ENCODE assay signal across 13 cellular contexts in the genomic region with DNA sequence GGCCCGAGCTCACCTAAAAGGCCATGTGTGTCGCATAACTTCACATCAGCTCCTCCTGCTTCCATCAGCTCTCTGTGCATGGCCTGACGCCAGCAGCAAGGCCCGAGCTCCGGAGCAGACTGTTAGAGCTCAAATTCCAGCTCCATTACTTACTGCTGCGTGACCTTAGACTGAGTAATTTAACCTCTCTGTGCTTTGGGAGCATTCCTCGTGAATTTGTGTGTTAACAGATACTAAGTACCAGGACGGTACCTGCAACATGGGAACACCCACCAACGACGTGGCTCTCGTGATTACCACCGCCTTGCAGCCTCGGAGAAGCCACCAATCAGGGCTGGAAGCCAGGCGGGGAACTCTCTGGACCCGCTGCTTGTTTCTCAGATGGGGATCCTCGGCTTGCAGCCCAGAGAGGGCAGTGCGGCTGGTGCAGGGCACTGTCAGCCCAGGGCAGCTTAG. TPM values are rescaled to one million over a fixed set of nuclear protein-coding genes. Genes with fewer than 3 reads are reported as not detected.
DNase-seq lines count a peak whose midpoint lies in the region; ATAC-seq, FAIRE-seq and TF ChIP-seq lines count a peak whose summit lies in the region.
"Had no signal": no experiment of that assay in that cellular context is flagged by ENCODE, and none has a peak within 500 bp of the region (broad histone marks: within the 10 kb centered on the region; RNA-seq: fewer than 3 reads in every experiment).

No MANE protein-coding gene starts in this region.

- no peaks in the 10 kb centered on the region for H3K9me3 Mint-ChIP-seq in H9

- H3K4me2 ChIP-seq in HepG2 (ENCODE audit: low read depth, low read length) (no peak overlapping the region), H9 (ENCODE audit: insufficient read depth, insufficient read length, low read length) (no peak overlapping the region)

- no peak overlapping the region for H3K14ac ChIP-seq in H9 (ENCODE audit: insufficient read depth, low read length)

- no peak overlapping the region for H3K56ac ChIP-seq in H9 (ENCODE audit: insufficient read length, low read depth, low read length)

- FAIRE-seq in HepG2 (lab: Jason Lieb, UNC) = no peak

- no TSS peak for BruUV-seq in HepG2 (replicated peaks; lab: Mats Ljungman, UMichigan)

- H3K36me3 ChIP-seq in HepG2 (replicated peaks in 1 of 2; ENCODE audit: control insufficient read depth in 1 of 2, insufficient read depth in 2 of 2, low read length in 2 of 2) (peaks cover 34 to 71% of the 10 kb centered on the region in 2 experiments), right lobe of liver (peaks cover 0 to 68% (median 16%) of the 10 kb centered on the region in 4 donors), tibial artery (peaks cover 61 to 84% (median 63%) of the 10 kb centered on the region in 3 donors)

- H3K4me1 ChIP-seq in HepG2 (ENCODE audit: insufficient read depth, low read length) = no peaks in the 10 kb centered on the region
- no peaks in the 10 kb centered on the region for H3K4me1 ChIP-seq in right lobe of liver
- H3K4me1 ChIP-seq in H9 (ENCODE audit: insufficient read depth, low read length) = no peaks in the 10 kb centered on the region
- peaks cover 0 to 17% (median 0%) of the 10 kb centered on the region in 4 donors for H3K4me1 ChIP-seq in tibial artery

- ATAC-seq in HepG2 (no peak), right lobe of liver (no peak)

- peaks cover 10% of the 10 kb centered on the region for H3K79me2 ChIP-seq in HepG2 (ENCODE audit: insufficient read depth, low read length)
- no peaks in the 10 kb centered on the region for H3K79me2 ChIP-seq in H9 (ENCODE audit: insufficient read depth, low read length)

- H3K23ac ChIP-seq in H9 (ENCODE audit: insufficient read length, low read depth, low read length) = no peak overlapping the region

- no peak overlapping the region for H3K9ac ChIP-seq in HepG2 (ENCODE audit: insufficient read depth, low read depth, low read length)
- H3K9ac ChIP-seq in H9 (ENCODE audit: extremely low read depth, insufficient read length, low read length) = no peak overlapping the region

- CTCF ChIA-PET in HepG2 (lab: Yijun Ruan, JAX; ENCODE audit: low intra/inter-chr PET ratio, low total read pairs) = no interaction called here

- H3K9me3 ChIP-seq in HepG2 (ENCODE audit: low read length) (no peaks in the 10 kb centered on the region), right lobe of liver (no peaks in the 10 kb centered on the region), H9 (ENCODE audit: control insufficient read depth, low read depth, low read length) (no peaks in the 10 kb centered on the region), tibial artery (no peaks in the 10 kb centered on the region)

- no peak overlapping the region for H3K4me3 Mint-ChIP-seq in H9

- H3K27me3 Mint-ChIP-seq in H9 (ENCODE audit: low read depth) = no peaks in the 10 kb centered on the region

- no peak overlapping the region for H4K5ac ChIP-seq in H9 (ENCODE audit: insufficient read length, low read depth, low read length)

- no peak overlapping the region for H4K8ac ChIP-seq in H9 (replicated peaks; ENCODE audit: insufficient read length, low read depth, low read length)

- H4K91ac ChIP-seq in H9 (ENCODE audit: insufficient read length, low read depth, low read length) = no peak overlapping the region

- TF ChIP-seq EP300 in HepG2 (IDR thresholded peaks at IDR 0.05; ENCODE audit: low read depth in 2 of 2, low read length in 2 of 2) (no peak), HepG2 (CRISPR knock-in tag; IDR thresholded peaks at IDR 0.05; ENCODE audit: borderline replicate concordance) (no peak)

- H2BK15ac ChIP-seq in H9 (ENCODE audit: low read depth, low read length) = no peak overlapping the region

- in situ Hi-C loops in HepG2 (cut with HindIII; ENCODE audit: extremely low pct_ligation_motif_present, low pct_unique_long_range_greater_than_20kb) = no loop called here

- H3K27ac ChIP-seq in HepG2 (ENCODE audit: extremely low read length, insufficient read depth, low read length) (no peak overlapping the region), right lobe of liver (no peak overlapping the region), H9 (ENCODE audit: insufficient read length, low read depth, low read length) (no peak overlapping the region), tibial artery (no peak overlapping the region)

- no peak overlapping the region for H3K4ac ChIP-seq in H9 (ENCODE audit: low read depth, low read length)

- H3K27me3 ChIP-seq in HepG2 (ENCODE audit: control insufficient read depth in 1 of 2, insufficient read depth in 2 of 2, low read length in 2 of 2) = no peaks in the 10 kb centered on the region
- no peaks in the 10 kb centered on the region for H3K27me3 ChIP-seq in right lobe of liver
- H3K27me3 ChIP-seq in H9 (ENCODE audit: insufficient read depth, low read length) = no peaks in the 10 kb centered on the region
- H3K27me3 ChIP-seq in tibial artery = no peaks in the 10 kb centered on the region

- no peaks in the 10 kb centered on the region for H3K23me2 ChIP-seq in H9 (ENCODE audit: insufficient read length, low read depth, low read length, poor library complexity, severe bottlenecking)

- no peak overlapping the region for H3T11ph ChIP-seq in H9 (ENCODE audit: low read length)

- H2AK5ac ChIP-seq in H9 (ENCODE audit: insufficient read length, low read length) = no peak overlapping the region

- no peak overlapping the region for H3K27ac Mint-ChIP-seq in H9

- H2BK120ac ChIP-seq in H9 (ENCODE audit: low read depth, low read length, poor library complexity, severe bottlenecking) = no peak overlapping the region

- TF ChIP-seq CTCF in HepG2 (CRISPR knock-in tag; IDR thresholded peaks at IDR 0.05) = no peak
- no peak for TF ChIP-seq CTCF in right lobe of liver (IDR thresholded peaks at IDR 0.05)
- no peak for TF ChIP-seq CTCF in cardiac fibroblast (IDR thresholded peaks at IDR 0.05; ENCODE audit: low read depth, low read length)
- no peak for TF ChIP-seq CTCF in H9 (conservative IDR thresholded peaks at IDR 0.05)
- TF ChIP-seq CTCF in tibial artery (IDR thresholded peaks at IDR 0.05) = no peak
- no peak for TF ChIP-seq CTCF in GM20000 (IDR thresholded peaks at IDR 0.05; ENCODE audit: extremely low read depth, missing control alignments)

- no peak overlapping the region for H3K18ac ChIP-seq in H9 (ENCODE audit: insufficient read length, low read depth, low read length)

- POLR2A ChIA-PET in HepG2 (lab: Yijun Ruan, JAX) = no interaction called here

- 86% methylated on average over 16 of the region's 17 CpGs for WGBS in HepG2 (ENCODE audit: low lambda C conversion rate)
- 54% methylated on average over 6 of the region's 17 CpGs for WGBS in right lobe of liver (ENCODE audit: insufficient coverage, low coverage, low lambda C conversion rate, missing lambda C conversion rate)
- WGBS in H9 (ENCODE audit: extremely low coverage, insufficient read length, low lambda C conversion rate) = no CpG with 5 or more reads among the region's 17 CpGs

- intact Hi-C loops in HepG2 (cut with micrococcal nuclease; ENCODE audit: unreplicated experiment) (no loop called here), right lobe of liver (cut with DNase I) (loop anchor here in 1 of 2 donors (10.0 kb wide), 1 partner anchor 52 kb away; no protein-coding TSS in a partner anchor), tibial artery (cut with DNase I; ENCODE audit: low total_unique reads) (no loop called here)

- no peak overlapping the region for H2BK12ac ChIP-seq in H9 (ENCODE audit: insufficient read length, low read depth, low read length)

- peaks cover 26 to 65% (median 49%) of the 10 kb centered on the region in 3 experiments; a peak in 6 of 7 replicates for H3K36me3 Mint-ChIP-seq in H9 (ENCODE audit: insufficient read depth in 1 of 3, low read depth in 3 of 3)

- no peak overlapping the region for H2BK5ac ChIP-seq in H9 (ENCODE audit: insufficient read length, low read length)

- no peaks in the 10 kb centered on the region for H3K4me1 Mint-ChIP-seq in H9

- H2AFZ ChIP-seq in HepG2 (ENCODE audit: low read length) (no peak overlapping the region), H9 (ENCODE audit: low read length) (no peak overlapping the region)

- no peak for TF ChIP-seq POLR2A in HepG2 (IDR thresholded peaks at IDR 0.05; ENCODE audit: insufficient read depth in 1 of 2, low read depth in 2 of 2, low read length in 2 of 2)
- no peak for TF ChIP-seq POLR2A in right lobe of liver (IDR thresholded peaks at IDR 0.05)

- H4K20me1 ChIP-seq in HepG2 (ENCODE audit: insufficient read depth, low read length) (no peaks in the 10 kb centered on the region; the same call in 1 of the 2 replicates), H9 (ENCODE audit: control insufficient read depth, insufficient read depth, insufficient read length) (no peaks in the 10 kb centered on the region)

- TF ChIP-seq RAD21 in HepG2 (CRISPR knock-in tag; IDR thresholded peaks at IDR 0.05) = no peak

- no peaks in the 10 kb centered on the region for H3K79me1 ChIP-seq in H9 (ENCODE audit: insufficient read depth, low read depth, low read length, poor library complexity, severe bottlenecking)

- DNase-seq in HepG2 (ENCODE audit: low spot score) (no peak), right lobe of liver (no peak), cardiac fibroblast (ENCODE audit: low read depth in 2 of 2) (peak; percentile 88 to 91), iris pigment epithelial cell (ENCODE audit: low read depth) (peak; percentile 93), H9 (no peak), islet precursor cell (no peak), tibial artery (no peak), GM20000 (ENCODE audit: low spot score) (no peak)
- DNase-seq: activated CD4-positive, alpha-beta T cell treated with anti-CD3 and anti-CD28 coated beads, Interleukin-2, amount 50 U/mL, for 48 hours; activated naive CD4-positive, alpha-beta T cell; AML-193; effector memory CD4-positive, alpha-beta T cell; stimulated activated naive CD4-positive, alpha-beta T cell treated with Interleukin-2 at 50 U/mL for 16 hours had no signal

- H2BK20ac ChIP-seq in H9 (ENCODE audit: low read depth, low read length, poor library complexity, severe bottlenecking) = no peak overlapping the region

- H3K4me3 ChIP-seq in HepG2 (replicated peaks in 1 of 3; ENCODE audit: insufficient read depth in 1 of 3, low read depth in 2 of 3, low read length in 3 of 3) (no peak overlapping the region), right lobe of liver (no peak overlapping the region), cardiac fibroblast (replicated peaks in 1 of 2; ENCODE audit: low read depth in 2 of 2, low read length in 2 of 2) (no peak overlapping the region), tibial artery (no peak overlapping the region)

RNA-seq across cellular contexts. Expression of gene LETM1, which starts 12.9 kb away (rescaled TPM):
- 29.4 and 41.6 TPM in 2 replicates for total RNA-seq in HepG2 (2016; rRNA removed; fragmentation: Illumina TruSeq; extraction: Trizol)
- 5.3 and 7.1 TPM in 2 replicates for total RNA-seq in HepG2 (2016; cell fraction: cytosol; rRNA removed; fragmentation: Illumina TruSeq; extraction: Trizol; ENCODE audit: low read depth)
- total RNA-seq in HepG2 (2016; cell fraction: insoluble cytoplasmic fraction; rRNA removed; fragmentation: Illumina TruSeq; extraction: Trizol) = 25.4 and 43.2 TPM in 2 replicates
- total RNA-seq in HepG2 (2016; cell fraction: membrane; rRNA removed; fragmentation: Illumina TruSeq; extraction: Trizol) = 10.6 and 10.8 TPM in 2 replicates
- 39.8 and 46.4 TPM in 2 replicates for total RNA-seq in HepG2 (2016; cell fraction: nucleus; rRNA removed; fragmentation: Illumina TruSeq; extraction: Trizol)
- 9.7 and 14.7 TPM in 2 replicates for polyA plus RNA-seq in HepG2 (2011; rRNA removed)
- 6.3 and 8.5 TPM in 2 replicates for polyA plus RNA-seq in HepG2 (2011; cell fraction: cytosol; rRNA removed)
- 56.2 and 61.1 TPM in 2 replicates for polyA plus RNA-seq in HepG2 (2011; cell fraction: nucleus; rRNA removed)
- 12.6 and 16.7 TPM in 2 replicates for polyA plus RNA-seq in HepG2 (2012)
- 1.6 and 2.1 TPM in 2 replicates for polyA plus RNA-seq in HepG2 (2016; cell fraction: cytosol; fragmentation: Illumina TruSeq; extraction: Trizol; ENCODE audit: low read depth)
- polyA plus RNA-seq in HepG2 (2016; cell fraction: insoluble cytoplasmic fraction; fragmentation: Illumina TruSeq; extraction: Trizol; ENCODE audit: low read depth) = 14.8 and 19.6 TPM in 2 replicates
- 3.7 and 4.3 TPM in 2 replicates for polyA plus RNA-seq in HepG2 (2016; cell fraction: membrane; fragmentation: Illumina TruSeq; extraction: Trizol; ENCODE audit: low read depth)
- 74.4 and 84.9 TPM in 2 replicates for polyA plus RNA-seq in HepG2 (2016; cell fraction: nucleus; fragmentation: Illumina TruSeq; extraction: Trizol; ENCODE audit: insufficient read depth, low read depth)
- 41.3 and 51.6 TPM in 2 replicates for polyA minus RNA-seq in HepG2 (2011; rRNA and poly(A)+ RNA removed; ENCODE audit: low replicate concordance)
- polyA minus RNA-seq in HepG2 (2011; cell fraction: cytosol; rRNA and poly(A)+ RNA removed) = 26.3 and 30.1 TPM in 2 replicates
- polyA minus RNA-seq in HepG2 (2011; cell fraction: nucleus; rRNA and poly(A)+ RNA removed) = 21.1 and 31.3 TPM in 2 replicates
- total RNA-seq in right lobe of liver = 10 to 100 TPM; 18.1 to 31.0 (median 25.6) TPM
- total RNA-seq in H9 (2021) = 41.3 and 43.4 TPM in 2 replicates

RNA-seq across cellular contexts. Expression of gene NSD2, which starts 28.2 kb away (rescaled TPM):
- total RNA-seq in HepG2 (2016; rRNA removed; fragmentation: Illumina TruSeq; extraction: Trizol) (62.0 and 65.9 TPM in 2 replicates), right lobe of liver (10 to 100 TPM; 11.4 to 19.4 (median 14.0) TPM), H9 (2021) (123 and 136 TPM in 2 replicates)
- total RNA-seq in HepG2 (2016; cell fraction: cytosol; rRNA removed; fragmentation: Illumina TruSeq; extraction: Trizol; ENCODE audit: low read depth) = 184 and 195 TPM in 2 replicates
- total RNA-seq in HepG2 (2016; cell fraction: insoluble cytoplasmic fraction; rRNA removed; fragmentation: Illumina TruSeq; extraction: Trizol) = 53.2 and 63.6 TPM in 2 replicates
- total RNA-seq in HepG2 (2016; cell fraction: membrane; rRNA removed; fragmentation: Illumina TruSeq; extraction: Trizol) = 147 and 176 TPM in 2 replicates
- total RNA-seq in HepG2 (2016; cell fraction: nucleus; rRNA removed; fragmentation: Illumina TruSeq; extraction: Trizol) = 58.7 and 66.8 TPM in 2 replicates
- polyA plus RNA-seq in HepG2 (2011; rRNA removed) = 19.4 and 22.0 TPM in 2 replicates
- polyA plus RNA-seq in HepG2 (2011; cell fraction: cytosol; rRNA removed) = 11.1 and 12.8 TPM in 2 replicates
- 56.9 and 75.7 TPM in 2 replicates for polyA plus RNA-seq in HepG2 (2011; cell fraction: nucleus; rRNA removed)
- polyA plus RNA-seq in HepG2 (2012) = 26.3 and 32.9 TPM in 2 replicates
- polyA plus RNA-seq in HepG2 (2016; cell fraction: cytosol; fragmentation: Illumina TruSeq; extraction: Trizol; ENCODE audit: low read depth) = 11.4 and 12.5 TPM in 2 replicates
- 37.5 and 47.3 TPM in 2 replicates for polyA plus RNA-seq in HepG2 (2016; cell fraction: insoluble cytoplasmic fraction; fragmentation: Illumina TruSeq; extraction: Trizol; ENCODE audit: low read depth)
- polyA plus RNA-seq in HepG2 (2016; cell fraction: membrane; fragmentation: Illumina TruSeq; extraction: Trizol; ENCODE audit: low read depth) = 30.1 and 30.2 TPM in 2 replicates
- polyA plus RNA-seq in HepG2 (2016; cell fraction: nucleus; fragmentation: Illumina TruSeq; extraction: Trizol; ENCODE audit: insufficient read depth, low read depth) = 107 and 112 TPM in 2 replicates
- 72.2 and 123 TPM in 2 replicates for polyA minus RNA-seq in HepG2 (2011; rRNA and poly(A)+ RNA removed; ENCODE audit: low replicate concordance)
- polyA minus RNA-seq in HepG2 (2011; cell fraction: cytosol; rRNA and poly(A)+ RNA removed) = 27.9 and 31.4 TPM in 2 replicates
- 66.3 and 67.3 TPM in 2 replicates for polyA minus RNA-seq in HepG2 (2011; cell fraction: nucleus; rRNA and poly(A)+ RNA removed)

RNA-seq across cellular contexts. Expression of gene FGFR3, which starts 49.9 kb away (rescaled TPM):
- 40.2 and 103 TPM in 2 replicates for total RNA-seq in HepG2 (2016; rRNA removed; fragmentation: Illumina TruSeq; extraction: Trizol)
- total RNA-seq in HepG2 (2016; cell fraction: cytosol; rRNA removed; fragmentation: Illumina TruSeq; extraction: Trizol; ENCODE audit: low read depth) = 18.3 and 22.4 TPM in 2 replicates
- total RNA-seq in HepG2 (2016; cell fraction: insoluble cytoplasmic fraction; rRNA removed; fragmentation: Illumina TruSeq; extraction: Trizol) = 38.7 and 106 TPM in 2 replicates
- 39.4 and 45.4 TPM in 2 replicates for total RNA-seq in HepG2 (2016; cell fraction: membrane; rRNA removed; fragmentation: Illumina TruSeq; extraction: Trizol)
- 114 and 144 TPM in 2 replicates for total RNA-seq in HepG2 (2016; cell fraction: nucleus; rRNA removed; fragmentation: Illumina TruSeq; extraction: Trizol)
- 109 and 159 TPM in 2 replicates for polyA plus RNA-seq in HepG2 (2011; rRNA removed)
- 87.8 and 132 TPM in 2 replicates for polyA plus RNA-seq in HepG2 (2011; cell fraction: cytosol; rRNA removed)
- polyA plus RNA-seq in HepG2 (2011; cell fraction: nucleus; rRNA removed) = 914 and 1,354 TPM in 2 replicates
- polyA plus RNA-seq in HepG2 (2012) = 127 and 140 TPM in 2 replicates
- polyA plus RNA-seq in HepG2 (2016; cell fraction: cytosol; fragmentation: Illumina TruSeq; extraction: Trizol; ENCODE audit: low read depth) = 6.7 and 7.6 TPM in 2 replicates
- 36.5 and 42.1 TPM in 2 replicates for polyA plus RNA-seq in HepG2 (2016; cell fraction: insoluble cytoplasmic fraction; fragmentation: Illumina TruSeq; extraction: Trizol; ENCODE audit: low read depth)
- polyA plus RNA-seq in HepG2 (2016; cell fraction: membrane; fragmentation: Illumina TruSeq; extraction: Trizol; ENCODE audit: low read depth) = 24.3 and 24.6 TPM in 2 replicates
- 393 and 407 TPM in 2 replicates for polyA plus RNA-seq in HepG2 (2016; cell fraction: nucleus; fragmentation: Illumina TruSeq; extraction: Trizol; ENCODE audit: insufficient read depth, low read depth)
- 7.3 and 222 TPM in 2 replicates for polyA minus RNA-seq in HepG2 (2011; rRNA and poly(A)+ RNA removed; ENCODE audit: low replicate concordance)
- 97.8 and 100 TPM in 2 replicates for polyA minus RNA-seq in HepG2 (2011; cell fraction: cytosol; rRNA and poly(A)+ RNA removed)
- polyA minus RNA-seq in HepG2 (2011; cell fraction: nucleus; rRNA and poly(A)+ RNA removed) = 130 and 153 TPM in 2 replicates
- total RNA-seq in right lobe of liver = 10 to 100 TPM; 14.3 to 30.0 (median 25.7) TPM
- 75.7 and 81.2 TPM in 2 replicates for total RNA-seq in H9 (2021)

Comparison
In these comparisons a context has a peak if more than half of its experiments do, and no peak if none do; other contexts are left out.
1. DNase-seq: peak in cardiac fibroblast (2 of 2) and iris pigment epithelial cell (single experiment); none in HepG2 (single experiment), right lobe of liver (0 of 3), H9 (single experiment), islet precursor cell (single experiment), tibial artery (0 of 2) and GM20000 (single experiment).